In genomic region chrX:12901486-12901885, GRCh38 we compare ENCODE assay signal across 8 cellular contexts. TPM values are rescaled to one million over a fixed set of nuclear protein-coding genes. Genes with fewer than 3 reads are reported as not detected.
DNase-seq lines count a peak whose midpoint lies in the region; ATAC-seq, FAIRE-seq and TF ChIP-seq lines count a peak whose summit lies in the region.

No MANE protein-coding gene starts in this region.

- peak; percentile 72 for FAIRE-seq in RCC 7860 (lab: Jason Lieb, UNC)

- DNase-seq in EL, result peak; percentile 46
- peak; percentile 5 for DNase-seq in RCC 7860 (ENCODE audit: low spot score)
- DNase-seq in activated effector memory CD4-positive, alpha-beta T cell treated with anti-CD3 and anti-CD28 coated beads, Interleukin-2, amount 50 U/mL, for 16 hours, result peak; percentile 82
- peak in 9 of 10 donors; percentile 11 to 90 (median 54) for DNase-seq in posterior cingulate gyrus
- no peak for DNase-seq in vagina (ENCODE audit: extremely low spot score in 2 of 2)
- no peak for DNase-seq in middle frontal gyrus (ENCODE audit: extremely low spot score, low spot score)

- H3K4me1 ChIP-seq in gastroesophageal sphincter (no peaks in the 10 kb centered on the region), vagina (no peaks in the 10 kb centered on the region)

- H3K4me3 ChIP-seq in gastroesophageal sphincter (no peak overlapping the region), vagina (no peak overlapping the region)

- H3K36me3 ChIP-seq in gastroesophageal sphincter (no peaks in the 10 kb centered on the region), vagina (no peaks in the 10 kb centered on the region)

- TF ChIP-seq CTCF in gastroesophageal sphincter (IDR thresholded peaks at IDR 0.05), result peak; percentile 38 to 73 (median 43)
- TF ChIP-seq CTCF in vagina (IDR thresholded peaks at IDR 0.05), result peak; percentile 27 to 54 (median 41)

- TF ChIP-seq EP300 in gastroesophageal sphincter (IDR thresholded peaks at IDR 0.05), result no peak

- H3K9me3 ChIP-seq in gastroesophageal sphincter (no peaks in the 10 kb centered on the region), vagina (no peaks in the 10 kb centered on the region)

- H3K27me3 ChIP-seq in gastroesophageal sphincter (no peaks in the 10 kb centered on the region), vagina (no peaks in the 10 kb centered on the region)

- H3K27ac ChIP-seq in gastroesophageal sphincter, result no peak overlapping the region
- no peak overlapping the region for H3K27ac ChIP-seq in vagina

- TF ChIP-seq POLR2A in gastroesophageal sphincter (IDR thresholded peaks at IDR 0.05), result no peak
- no peak for TF ChIP-seq POLR2A in vagina (IDR thresholded peaks at IDR 0.05)

- intact Hi-C loops in posterior cingulate gyrus (cut with DNase I), result loop anchor here (1.0 kb wide), 1 partner anchor 87 kb away; no protein-coding TSS in a partner anchor
- intact Hi-C loops in vagina (cut with DNase I), result no loop called here

- 11 to 21% methylated on average over 9 to 10 of the region's 10 CpGs for WGBS in gastroesophageal sphincter (ENCODE audit: low coverage in 1 of 2), 2 donors

- ATAC-seq in HG03378 (IDR thresholded peaks at IDR 0.05; ENCODE audit: unreplicated experiment) (peak; percentile 67), gastroesophageal sphincter (no peak)

RNA-seq across cellular contexts. Expression of gene TLR8, which starts 4.9 kb away (rescaled TPM):
- total RNA-seq in gastroesophageal sphincter (1 to 10 TPM in 2 of 4 donors, under 1 TPM in 2; 0.47 to 6.7 (median 1.7) TPM), vagina (0.25 TPM)

RNA-seq across cellular contexts. Expression of gene TLR7, which starts 34.6 kb away (rescaled TPM):
- 1 to 10 TPM in 1 of 4 donors, under 1 TPM in 3; 0.27 to 1.3 (median 0.49) TPM for total RNA-seq in gastroesophageal sphincter
- not detected for total RNA-seq in vagina

Comparison
In these comparisons a context has a peak if more than half of its experiments do, and no peak if none do; other contexts are left out.
1. DNase-seq: peak in EL (single experiment), RCC 7860 (single experiment), activated effector memory CD4-positive, alpha-beta T cell treated with anti-CD3 and anti-CD28 coated beads, Interleukin-2, amount 50 U/mL, for 16 hours (single experiment) and posterior cingulate gyrus (9 of 10); none in vagina (0 of 2) and middle frontal gyrus (single experiment).